Comparison of ENCODE assay signal across 15 cellular contexts in genomic region chr15:37045859-37046318, GRCh38.
DNase-seq lines count a peak whose midpoint lies in the region; ATAC-seq and TF ChIP-seq lines count a peak whose summit lies in the region.
"Had no signal": no experiment of that assay in that cellular context is flagged by ENCODE, and none has a peak within 500 bp of the region (broad histone marks: within the 10 kb centered on the region; RNA-seq: fewer than 3 reads in every experiment).

No MANE protein-coding gene starts in this region.

- peak; percentile 54 to 79 (median 63) for DNase-seq in NCI-H1417 (lab: John Stamatoyannopoulos, UW)
- DNase-seq in NCI-H1417 treated with DMSO at 0.1 percent for 48 hours (lab: John Stamatoyannopoulos, UW), result no peak
- peak; percentile 37 for DNase-seq in WERI-Rb-1
- DNase-seq in superior temporal gyrus (ENCODE audit: extremely low spot score), result peak; percentile 50
- DNase-seq in effector memory CD4-positive, alpha-beta T cell, result no peak
- DNase-seq: cerebellar nuclear complex, DMS 273 treated with DMSO at 0.1 percent for 48 hours, foreskin fibroblast, NCI-H2029, small intestine had no signal

- H3K9me3 ChIP-seq in WERI-Rb-1 (ENCODE audit: severe bottlenecking) (no peaks in the 10 kb centered on the region), iPS-20b (ENCODE audit: insufficient read depth, low read depth, low read length) (no peaks in the 10 kb centered on the region)
- H3K9me3 ChIP-seq in effector memory CD4-positive, alpha-beta T cell (ENCODE audit: control insufficient read depth, low read length), result no peaks in the 10 kb centered on the region
- H3K9me3 ChIP-seq: SJSA1 had no signal

- ATAC-seq in GM18520 (IDR thresholded peaks at IDR 0.05; ENCODE audit: unreplicated experiment), result no peak
- ATAC-seq in HG03354 (IDR thresholded peaks at IDR 0.05; ENCODE audit: poor library complexity, severe bottlenecking, unreplicated experiment), result no peak
- ATAC-seq: activated CD4-positive, CD25-positive, alpha-beta regulatory T cell treated with anti-CD3 and anti-CD28 coated beads, Interleukin-2, amount 50 U/mL, for 24 hours had no signal

- TF ChIP-seq CTCF in WERI-Rb-1 (IDR thresholded peaks at IDR 0.05; ENCODE audit: low read depth, low read length), result no peak

- H3K27me3 ChIP-seq in WERI-Rb-1 (ENCODE audit: insufficient read depth, low read depth, severe bottlenecking) (no peaks in the 10 kb centered on the region), iPS-20b (ENCODE audit: insufficient read depth, low read length) (no peaks in the 10 kb centered on the region)
- H3K27me3 ChIP-seq in effector memory CD4-positive, alpha-beta T cell (replicated peaks; ENCODE audit: control insufficient read depth, insufficient read depth, low read length, poor library complexity, severe bottlenecking), result no peaks in the 10 kb centered on the region
- H3K27me3 ChIP-seq: SJSA1 had no signal

- H3K4me1 ChIP-seq in iPS-20b (ENCODE audit: insufficient read depth, low read length), result peaks cover 32% of the 10 kb centered on the region
- H3K4me1 ChIP-seq in effector memory CD4-positive, alpha-beta T cell (ENCODE audit: control insufficient read depth, insufficient read depth, low read length, poor library complexity, severe bottlenecking), result no peaks in the 10 kb centered on the region
- H3K4me1 ChIP-seq: SJSA1 had no signal

- H3K36me3 ChIP-seq in WERI-Rb-1, result peaks cover 53% of the 10 kb centered on the region
- no peaks in the 10 kb centered on the region for H3K36me3 ChIP-seq in iPS-20b (ENCODE audit: insufficient read depth, low read depth, low read length)
- H3K36me3 ChIP-seq in effector memory CD4-positive, alpha-beta T cell (ENCODE audit: control insufficient read depth, insufficient read depth, low read length), result no peaks in the 10 kb centered on the region
- H3K36me3 ChIP-seq: SJSA1 had no signal

- H3K27ac ChIP-seq in WERI-Rb-1 (peak overlapping the region; percentile 65), iPS-20b (ENCODE audit: low read length) (peak overlapping the region; percentile 2)
- H3K27ac ChIP-seq in effector memory CD4-positive, alpha-beta T cell (ENCODE audit: insufficient read depth, low read length, poor library complexity, severe bottlenecking), result no peak overlapping the region
- H3K27ac ChIP-seq: SJSA1 had no signal

- peak overlapping the region; percentile 46; the same call in 1 of the 2 replicates for H3K9ac ChIP-seq in iPS-20b (ENCODE audit: low read depth, low read length)

- peak overlapping the region; percentile 8; the same call in 1 of the 2 replicates for H3K4me3 ChIP-seq in WERI-Rb-1 (ENCODE audit: low read depth, low read length)
- peak overlapping the region; percentile 53 for H3K4me3 ChIP-seq in iPS-20b (ENCODE audit: low read length)
- no peak overlapping the region for H3K4me3 ChIP-seq in effector memory CD4-positive, alpha-beta T cell (ENCODE audit: insufficient read depth, low read depth, low read length, poor library complexity, severe bottlenecking)
- H3K4me3 ChIP-seq: SJSA1 had no signal

Comparison
In these comparisons a context has a peak if more than half of its experiments do, and no peak if none do; other contexts are left out.
1. DNase-seq: peak in NCI-H1417 (3 of 3), WERI-Rb-1 (single experiment) and superior temporal gyrus (single experiment); none in NCI-H1417 treated with DMSO at 0.1 percent for 48 hours (single experiment) and effector memory CD4-positive, alpha-beta T cell (0 of 3).